8 cellular contexts compared by ENCODE assay signal in genomic region chr15:75641176-75641498, GRCh38. TPM values are rescaled to one million over a fixed set of nuclear protein-coding genes. Genes with fewer than 3 reads are reported as not detected.
A peak's percentile ranks its signal among the peaks of the same experiment; 100 is the strongest.
DNase-seq lines count a peak whose midpoint lies in the region; FAIRE-seq and TF ChIP-seq lines count a peak whose summit lies in the region.

No MANE protein-coding gene starts in this region.

- no peak overlapping the region for H3K4me3 ChIP-seq in thymus (ENCODE audit: low read length)

- WGBS in thymus = 73% methylated on average over 4 of the region's 4 CpGs

- no peak for FAIRE-seq in urothelium cell line (lab: Jason Lieb, UNC)

- H3K27ac ChIP-seq in VCaP (peak overlapping the region; percentile 99), thymus (ENCODE audit: low read depth) (peak overlapping the region; percentile 94)

- H3K4me1 Mint-ChIP-seq in activated naive CD4-positive, alpha-beta T cell treated with anti-CD3 and anti-CD28 coated beads, Interleukin-2, amount 10 ng/mL, durations not matched to agents 7 days and 5 days = peaks cover 42% of the 10 kb centered on the region
- H3K4me1 Mint-ChIP-seq in immature natural killer cell = peaks cover 37 to 39% of the 10 kb centered on the region in 2 donors

- peaks cover 25% of the 10 kb centered on the region for H3K36me3 Mint-ChIP-seq in activated naive CD4-positive, alpha-beta T cell treated with anti-CD3 and anti-CD28 coated beads, Interleukin-2, amount 10 ng/mL, durations not matched to agents 7 days and 5 days
- peaks cover 0 to 3% (median 0%) of the 10 kb centered on the region in 3 donors for H3K36me3 Mint-ChIP-seq in immature natural killer cell

- H3K9me3 Mint-ChIP-seq in activated naive CD4-positive, alpha-beta T cell treated with anti-CD3 and anti-CD28 coated beads, Interleukin-2, amount 10 ng/mL, durations not matched to agents 7 days and 5 days = no peaks in the 10 kb centered on the region
- peaks cover 0 to 2% (median 0%) of the 10 kb centered on the region in 6 donors for H3K9me3 Mint-ChIP-seq in immature natural killer cell

- CTCF ChIA-PET in activated naive CD4-positive, alpha-beta T cell treated with anti-CD3 and anti-CD28 coated beads, Interleukin-2, amount 10 ng/mL, durations not matched to agents 7 days and 5 days (lab: Charles Lee) = interaction anchor here (1.0 to 6.2 kb wide), 12 partner anchors 9 to 292 kb away, joined by 3 to 61 read pairs (median 4); partner anchors contain the start of gene MAN2C1

- H3K27me3 Mint-ChIP-seq in activated naive CD4-positive, alpha-beta T cell treated with anti-CD3 and anti-CD28 coated beads, Interleukin-2, amount 10 ng/mL, durations not matched to agents 7 days and 5 days = peaks cover 24% of the 10 kb centered on the region
- H3K27me3 Mint-ChIP-seq in immature natural killer cell (ENCODE audit: low read depth in 3 of 3) = peaks cover 0 to 7% (median 2%) of the 10 kb centered on the region in 3 donors

- peaks cover 2% of the 10 kb centered on the region for H3K27me3 ChIP-seq in thymus (ENCODE audit: control insufficient read depth, insufficient read depth)

- H3K4me1 ChIP-seq in thymus (ENCODE audit: control insufficient read depth, insufficient read depth, low read length) = peaks cover 23% of the 10 kb centered on the region

- peak overlapping the region; percentile 96 for H3K4me3 Mint-ChIP-seq in activated naive CD4-positive, alpha-beta T cell treated with anti-CD3 and anti-CD28 coated beads, Interleukin-2, amount 10 ng/mL, durations not matched to agents 7 days and 5 days
- H3K4me3 Mint-ChIP-seq in immature natural killer cell = peak overlapping the region; percentile 92 to 94 (median 93)

- no peak for DNase-seq in activated naive CD4-positive, alpha-beta T cell treated with anti-CD3 and anti-CD28 coated beads, Interleukin-2, amount 10 ng/mL, durations not matched to agents 7 days and 5 days
- no peak for DNase-seq in activated naive CD4-positive, alpha-beta T cell treated with Interleukin-2 at 50 U/mL for 16 hours
- DNase-seq in immature natural killer cell (no peak), RPMI8226 (no peak), urothelium cell line (ENCODE audit: low spot score) (no peak)
- no peak for DNase-seq in stimulated activated CD4-positive, alpha-beta T cell treated with anti-CD3 and anti-CD28 coated beads, Interleukin-15, amount 100 ng/mL, for 24 hours

- 0 out of 2 replicates have a peak, but pooled peaks have one; percentile 3 for TF ChIP-seq CTCF in VCaP (conservative IDR thresholded peaks at IDR 0.05)

- peak overlapping the region; percentile 96 for H3K27ac Mint-ChIP-seq in activated naive CD4-positive, alpha-beta T cell treated with anti-CD3 and anti-CD28 coated beads, Interleukin-2, amount 10 ng/mL, durations not matched to agents 7 days and 5 days
- peak overlapping the region; percentile 79 to 96 (median 95) for H3K27ac Mint-ChIP-seq in immature natural killer cell

- H3K36me3 ChIP-seq in thymus (ENCODE audit: control insufficient read depth, insufficient read depth) = no peaks in the 10 kb centered on the region

- no peaks in the 10 kb centered on the region for H3K9me3 ChIP-seq in thymus (ENCODE audit: control insufficient read depth)

RNA-seq across cellular contexts. Expression of gene IMP3, which starts 1.1 kb away (rescaled TPM):
- 100 to 1,000 TPM; 193 to 238 (median 221) TPM for polyA plus RNA-seq in immature natural killer cell
- polyA plus RNA-seq in thymus = 97.3 TPM

RNA-seq across cellular contexts. Expression of gene SNX33, which starts 6.6 kb away (rescaled TPM):
- polyA plus RNA-seq in immature natural killer cell = 1 to 10 TPM in 1 of 3 donors, under 1 TPM in 2; 0.43 to 1.3 (median 0.51) TPM
- 11.3 TPM for polyA plus RNA-seq in thymus

RNA-seq across cellular contexts. Expression of gene SNUPN, which starts 15.6 kb away (rescaled TPM):
- polyA plus RNA-seq in immature natural killer cell (10 to 100 TPM; 21.2 to 46.0 (median 31.5) TPM), thymus (22.2 TPM)
